20 cellular contexts compared by ENCODE assay signal in the genomic region with DNA sequence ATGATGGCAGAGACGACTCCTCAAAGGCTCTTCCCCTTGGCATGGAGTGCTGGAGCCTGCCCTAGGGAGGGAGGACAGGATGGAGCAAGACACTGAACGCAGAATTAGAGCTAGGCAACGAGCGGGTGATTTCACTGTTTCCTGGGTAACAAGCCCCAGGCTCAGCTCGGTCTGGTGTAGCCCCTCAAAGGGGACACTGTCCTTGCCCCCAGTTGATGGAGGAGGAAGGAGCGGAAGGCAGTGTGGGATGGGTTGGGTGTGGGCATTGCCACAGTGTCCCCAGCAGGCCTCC. TPM values are rescaled to one million over a fixed set of nuclear protein-coding genes. Genes with fewer than 3 reads are reported as not detected.
DNase-seq lines count a peak whose midpoint lies in the region; ATAC-seq and TF ChIP-seq lines count a peak whose summit lies in the region.
"Had no signal": no experiment of that assay in that cellular context is flagged by ENCODE, and none has a peak within 500 bp of the region (broad histone marks: within the 10 kb centered on the region; RNA-seq: fewer than 3 reads in every experiment).

No MANE protein-coding gene starts in this region.

- intact Hi-C loops in tibial artery (cut with DNase I; ENCODE audit: low total_unique reads) = no loop called here

- no peaks in the 10 kb centered on the region for H3K27me3 ChIP-seq in tibial artery
- H3K27me3 ChIP-seq: BE2C, brain microvascular endothelial cell had no signal

- H3K9me3 ChIP-seq in tibial artery = no peaks in the 10 kb centered on the region
- H3K9me3 ChIP-seq: BE2C had no signal

- H3K4me3 ChIP-seq in fibroblast of pulmonary artery (replicated peaks; ENCODE audit: low read depth, low read length) (no peak overlapping the region), tibial artery (no peak overlapping the region)

- peak overlapping the region; percentile 100 for H3K27ac ChIP-seq in VCaP
- H3K27ac ChIP-seq in tibial artery = peak overlapping the region; percentile 47 to 82
- H3K27ac ChIP-seq: brain microvascular endothelial cell, KMS-11, RWPE1, WERI-Rb-1 had no signal

- H3K36me3 ChIP-seq in tibial artery = no peaks in the 10 kb centered on the region
- H3K36me3 ChIP-seq: BE2C, brain microvascular endothelial cell, WERI-Rb-1 had no signal

- DNase-seq in fibroblast of pulmonary artery (ENCODE audit: low read depth) (peak; percentile 18), neural crest cell (ENCODE audit: low read depth, low spot score) (no peak), tibial artery (peak; percentile 71 to 79), NOMO-1 treated with DMSO at 0.1 percent for 48 hours (lab: John Stamatoyannopoulos, UW; ENCODE audit: unreplicated experiment) (no peak), OCI-M1 (lab: John Stamatoyannopoulos, UW) (no peak)
- DNase-seq: activated gamma-delta T cell treated with Interleukin-2 at 50 U/mL for 16 hours; BE2C; brain microvascular endothelial cell; DMS153; HFFc6; NCI-H1105 treated with DMSO at 0.1 percent for 48 hours; NCI-H2171 treated with DMSO at 0.1 percent for 48 hours; stimulated activated CD4-positive, alpha-beta T cell treated with anti-CD3 and anti-CD28 coated beads, Interleukin-4, amount 100 ng/mL, for 4 hours; WERI-Rb-1 had no signal

- H3K4me1 Mint-ChIP-seq in neural crest cell = peaks cover 16% of the 10 kb centered on the region

- H3K36me3 Mint-ChIP-seq in neural crest cell (ENCODE audit: low read depth) = no peaks in the 10 kb centered on the region
- H3K36me3 Mint-ChIP-seq: natural killer cell treated with Interleukin-12 subunit alpha and Interleukin-12 subunit beta and Interleukin-15 and Interleukin-18, amount 100 ng/mL, for 72 hours had no signal

- H3K27me3 Mint-ChIP-seq in neural crest cell (ENCODE audit: low read depth) = no peaks in the 10 kb centered on the region

- no peak for ATAC-seq in HG02885 (IDR thresholded peaks at IDR 0.05; ENCODE audit: poor library complexity, unreplicated experiment)
- ATAC-seq in HG02642 (IDR thresholded peaks at IDR 0.05; ENCODE audit: poor library complexity, unreplicated experiment) = no peak

- no peaks in the 10 kb centered on the region for H3K9me3 Mint-ChIP-seq in neural crest cell
- H3K9me3 Mint-ChIP-seq: HFFc6; natural killer cell treated with Interleukin-12 subunit alpha and Interleukin-12 subunit beta and Interleukin-15 and Interleukin-18, amount 100 ng/mL, for 72 hours had no signal

- H3K4me1 ChIP-seq in tibial artery = peaks cover 0 to 20% (median 9%) of the 10 kb centered on the region in 4 donors
- H3K4me1 ChIP-seq: BE2C had no signal

- H3K27ac Mint-ChIP-seq in neural crest cell (ENCODE audit: unreplicated experiment) = peak overlapping the region; percentile 16
- H3K27ac Mint-ChIP-seq: natural killer cell treated with Interleukin-12 subunit alpha and Interleukin-12 subunit beta and Interleukin-15 and Interleukin-18, amount 100 ng/mL, for 72 hours had no signal

- no peak overlapping the region for H3K4me3 Mint-ChIP-seq in neural crest cell
- H3K4me3 Mint-ChIP-seq: natural killer cell treated with Interleukin-12 subunit alpha and Interleukin-12 subunit beta and Interleukin-15 and Interleukin-18, amount 100 ng/mL, for 72 hours had no signal

- TF ChIP-seq CTCF in VCaP (conservative IDR thresholded peaks at IDR 0.05) (no peak), fibroblast of pulmonary artery (IDR thresholded peaks at IDR 0.05; ENCODE audit: low read length, missing control alignments) (no peak), neural crest cell (conservative IDR thresholded peaks at IDR 0.05) (no peak), tibial artery (IDR thresholded peaks at IDR 0.05) (no peak)

RNA-seq across cellular contexts. Expression of gene GAA, which starts 31.5 kb away (rescaled TPM):
- 36.2 and 38.4 TPM in 2 replicates for total RNA-seq in neural crest cell

RNA-seq across cellular contexts. Expression of gene CCDC40, which starts 33.4 kb away (rescaled TPM):
- total RNA-seq in neural crest cell = 22.7 and 23.8 TPM in 2 replicates

RNA-seq across cellular contexts. Expression of gene TBC1D16, which starts 34.2 kb away (rescaled TPM):
- total RNA-seq in neural crest cell = 96.2 and 96.5 TPM in 2 replicates

Comparison
In these comparisons a context has a peak if more than half of its experiments do, and no peak if none do; other contexts are left out.
1. DNase-seq: peak in fibroblast of pulmonary artery (single experiment) and tibial artery (2 of 2); none in neural crest cell (single experiment), NOMO-1 treated with DMSO at 0.1 percent for 48 hours (single experiment) and OCI-M1 (single experiment).